19 cellular contexts compared by ENCODE assay signal in the genomic region with DNA sequence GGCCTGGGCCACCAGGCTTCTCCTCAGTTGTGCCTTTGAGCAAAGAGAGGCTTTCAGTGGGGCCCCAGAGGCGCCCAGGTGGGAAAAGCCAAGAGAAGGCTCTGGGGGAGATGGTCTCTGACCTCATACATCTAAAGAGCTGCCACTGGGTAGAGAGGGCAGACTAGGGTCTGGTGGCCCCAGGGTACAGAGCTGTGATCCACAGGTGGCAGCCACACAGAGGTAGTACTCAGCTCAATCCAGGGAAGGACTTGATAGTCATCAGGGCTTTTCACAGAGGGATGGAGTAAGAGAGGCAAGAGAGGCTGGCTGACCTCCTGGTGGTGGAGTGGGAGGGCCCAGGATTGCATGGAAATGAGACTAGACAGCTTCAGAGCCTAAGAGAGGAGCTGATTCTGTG. TPM values are rescaled to one million over a fixed set of nuclear protein-coding genes. Genes with fewer than 3 reads are reported as not detected.
DNase-seq lines count a peak whose midpoint lies in the region; ATAC-seq and TF ChIP-seq lines count a peak whose summit lies in the region.
"Had no signal": no experiment of that assay in that cellular context is flagged by ENCODE, and none has a peak within 500 bp of the region (broad histone marks: within the 10 kb centered on the region; RNA-seq: fewer than 3 reads in every experiment).

No MANE protein-coding gene starts in this region.

- no peaks in the 10 kb centered on the region for H3K9me3 ChIP-seq in HEK293 (ENCODE audit: control insufficient read depth, insufficient read depth, low read depth, low read length)
- H3K9me3 ChIP-seq: BLaER1, Caco-2, HAP-1 had no signal

- TF ChIP-seq CTCF in HEK293 (tag by site-specific recombination; IDR thresholded peaks at IDR 0.05) (no peak), choroid plexus epithelial cell (conservative IDR thresholded peaks at IDR 0.05; ENCODE audit: low read depth, low read length) (peak; percentile 26), endothelial cell (IDR thresholded peaks at IDR 0.05; ENCODE audit: unreplicated experiment) (no peak)

- H3K4me1 Mint-ChIP-seq in activated T-helper 17 cell treated with anti-CD3 and anti-CD28 coated beads, Interleukin-2, amount 50 U/mL, for 72 hours = no peaks in the 10 kb centered on the region
- H3K4me1 Mint-ChIP-seq in endothelial cell (ENCODE audit: unreplicated experiment) = peaks cover 4% of the 10 kb centered on the region
- H3K4me1 Mint-ChIP-seq: B cell; CD4-positive, CD25-positive, alpha-beta regulatory T cell had no signal

- H3K18ac ChIP-seq in mesendoderm (ENCODE audit: low read length) = no peak overlapping the region

- H3K9me3 Mint-ChIP-seq in activated T-helper 17 cell treated with anti-CD3 and anti-CD28 coated beads, Interleukin-2, amount 50 U/mL, for 72 hours = no peaks in the 10 kb centered on the region
- no peaks in the 10 kb centered on the region for H3K9me3 Mint-ChIP-seq in endothelial cell (ENCODE audit: unreplicated experiment)
- H3K9me3 Mint-ChIP-seq: CD4-positive, CD25-positive, alpha-beta regulatory T cell; CD8-positive, alpha-beta T cell had no signal

- H3K4ac ChIP-seq in mesendoderm (ENCODE audit: low read depth, low read length) = no peak overlapping the region

- peak; percentile 12 for DNase-seq in amniotic epithelial cell (ENCODE audit: low read depth)
- peak; percentile 19 for DNase-seq in choroid plexus epithelial cell (ENCODE audit: low read depth)
- DNase-seq in mesendoderm = peak; percentile 7
- no peak for DNase-seq in endothelial cell (ENCODE audit: low spot score)
- DNase-seq: Caco-2; CD4-positive, CD25-positive, alpha-beta regulatory T cell; CD8-positive, alpha-beta T cell; DMS153; DND-41; GOT3 had no signal

- H4K8ac ChIP-seq in mesendoderm (ENCODE audit: low read depth, low read length) = no peak overlapping the region

- H3K4me3 Mint-ChIP-seq in activated T-helper 17 cell treated with anti-CD3 and anti-CD28 coated beads, Interleukin-2, amount 50 U/mL, for 72 hours = no peak overlapping the region
- H3K4me3 Mint-ChIP-seq in endothelial cell (ENCODE audit: unreplicated experiment) = no peak overlapping the region
- H3K4me3 Mint-ChIP-seq: B cell; CD4-positive, CD25-positive, alpha-beta regulatory T cell; CD8-positive, alpha-beta T cell had no signal

- no peak overlapping the region for H3K9ac ChIP-seq in mesendoderm (ENCODE audit: low read length)
- H3K9ac ChIP-seq: BLaER1 had no signal

- H3K23ac ChIP-seq in mesendoderm (ENCODE audit: low read length) = no peak overlapping the region

- no CpG with 5 or more reads among the region's 1 CpG for WGBS in mesendoderm (ENCODE audit: extremely low coverage, insufficient coverage, low lambda C conversion rate)

- no peak overlapping the region for H3K27ac Mint-ChIP-seq in activated T-helper 17 cell treated with anti-CD3 and anti-CD28 coated beads, Interleukin-2, amount 50 U/mL, for 72 hours
- no peak overlapping the region for H3K27ac Mint-ChIP-seq in endothelial cell (ENCODE audit: unreplicated experiment)
- H3K27ac Mint-ChIP-seq: B cell; CD8-positive, alpha-beta T cell had no signal

- H3K4me1 ChIP-seq in HEK293 (ENCODE audit: control insufficient read depth, insufficient read depth, low read length) = no peaks in the 10 kb centered on the region
- peaks cover 3% of the 10 kb centered on the region for H3K4me1 ChIP-seq in mesendoderm (ENCODE audit: control insufficient read depth, low read depth, low read length)
- H3K4me1 ChIP-seq: Caco-2 had no signal

- CTCF ChIA-PET in HEK293 (lab: Yijun Ruan, JAX) = interaction anchor here (0.5 to 8.5 kb wide), 12 partner anchors 29 to 1022 kb away, joined by 3 to 137 read pairs (median 6); partner anchors contain the start of gene EFNB1

- H3K36me3 ChIP-seq in HEK293 (ENCODE audit: control insufficient read depth in 2 of 2, insufficient read depth in 1 of 2, low read length in 2 of 2) (no peaks in the 10 kb centered on the region), mesendoderm (ENCODE audit: control insufficient read depth, insufficient read depth, low read length) (no peaks in the 10 kb centered on the region)
- H3K36me3 ChIP-seq: BLaER1 had no signal

- H2BK15ac ChIP-seq in mesendoderm (replicated peaks; ENCODE audit: low read depth) = no peak overlapping the region

- no peak overlapping the region for H4K5ac ChIP-seq in mesendoderm (ENCODE audit: low read length)

- H3K4me3 ChIP-seq in HEK293 (ENCODE audit: low read depth, low read length) (no peak overlapping the region), choroid plexus epithelial cell (ENCODE audit: low read depth, low read length) (no peak overlapping the region), mesendoderm (ENCODE audit: low read length) (no peak overlapping the region)
- H3K4me3 ChIP-seq: BLaER1, GM12878, HAP-1 had no signal

- POLR2A ChIA-PET in HEK293 (lab: Yijun Ruan, JAX) = interaction anchor here (1.0 to 3.9 kb wide), 2 partner anchors 390 to 396 kb away, joined by 3 to 34 read pairs; partner anchors contain the start of gene EFNB1

- H3K27me3 Mint-ChIP-seq in activated T-helper 17 cell treated with anti-CD3 and anti-CD28 coated beads, Interleukin-2, amount 50 U/mL, for 72 hours = no peaks in the 10 kb centered on the region
- H3K27me3 Mint-ChIP-seq in endothelial cell (ENCODE audit: unreplicated experiment) = peaks cover 1% of the 10 kb centered on the region
- H3K27me3 Mint-ChIP-seq: CD4-positive, CD25-positive, alpha-beta regulatory T cell had no signal

- H3K27me3 ChIP-seq in mesendoderm (ENCODE audit: insufficient read depth, low read length, poor library complexity) = no peaks in the 10 kb centered on the region

- H2AK5ac ChIP-seq in mesendoderm (ENCODE audit: low read length) = no peak overlapping the region

- H2BK5ac ChIP-seq in mesendoderm (ENCODE audit: low read length) = no peak overlapping the region

- H2BK120ac ChIP-seq in mesendoderm (ENCODE audit: low read depth, low read length) = no peak overlapping the region

- no peaks in the 10 kb centered on the region for H3K79me1 ChIP-seq in mesendoderm (ENCODE audit: low read length)

- H3K79me2 ChIP-seq in mesendoderm (ENCODE audit: control insufficient read depth, insufficient read depth, low read length) = no peaks in the 10 kb centered on the region

- H3K36me3 Mint-ChIP-seq in activated T-helper 17 cell treated with anti-CD3 and anti-CD28 coated beads, Interleukin-2, amount 50 U/mL, for 72 hours (ENCODE audit: low read depth) = no peaks in the 10 kb centered on the region
- no peaks in the 10 kb centered on the region for H3K36me3 Mint-ChIP-seq in endothelial cell (ENCODE audit: low read depth, unreplicated experiment)
- H3K36me3 Mint-ChIP-seq: CD4-positive, CD25-positive, alpha-beta regulatory T cell; CD8-positive, alpha-beta T cell had no signal

- H3K4me2 ChIP-seq in mesendoderm (ENCODE audit: low read length) = no peak overlapping the region
- H3K4me2 ChIP-seq: BLaER1 had no signal

- H3K27ac ChIP-seq in HEK293 (ENCODE audit: extremely low read depth, low read depth, low read length) (no peak overlapping the region), mesendoderm (ENCODE audit: low read depth, low read length) (no peak overlapping the region)
- H3K27ac ChIP-seq: BLaER1, C4-2B had no signal

- H3K56ac ChIP-seq in mesendoderm (ENCODE audit: low read length) = no peak overlapping the region

- ATAC-seq in activated T-helper 17 cell treated with anti-CD3 and anti-CD28 coated beads, Interleukin-2, amount 50 U/mL, for 72 hours (replicated peaks) = no peak
- ATAC-seq in GM21447 (IDR thresholded peaks at IDR 0.05; ENCODE audit: unreplicated experiment) (no peak), GM19455 (IDR thresholded peaks at IDR 0.05; ENCODE audit: unreplicated experiment) (no peak)
- ATAC-seq: CD8-positive, alpha-beta T cell; GM12878 had no signal

TF ChIP-seq in HEK293, 187 proteins besides CTCF, POLR2A, EP300 and RAD21:
- TF ChIP-seq SCRT2 (tag by site-specific recombination; IDR thresholded peaks at IDR 0.05) (peak; percentile 55; the same call in 1 of the 2 replicates), ZIC2 (tag by site-specific recombination; IDR thresholded peaks at IDR 0.05) (peak; percentile 67), SCRT1 (tag by site-specific recombination; IDR thresholded peaks at IDR 0.05; ENCODE audit: borderline replicate concordance) (peak; percentile 56; the same call in 1 of the 2 replicates)
- TF ChIP-seq, protein P1, sequence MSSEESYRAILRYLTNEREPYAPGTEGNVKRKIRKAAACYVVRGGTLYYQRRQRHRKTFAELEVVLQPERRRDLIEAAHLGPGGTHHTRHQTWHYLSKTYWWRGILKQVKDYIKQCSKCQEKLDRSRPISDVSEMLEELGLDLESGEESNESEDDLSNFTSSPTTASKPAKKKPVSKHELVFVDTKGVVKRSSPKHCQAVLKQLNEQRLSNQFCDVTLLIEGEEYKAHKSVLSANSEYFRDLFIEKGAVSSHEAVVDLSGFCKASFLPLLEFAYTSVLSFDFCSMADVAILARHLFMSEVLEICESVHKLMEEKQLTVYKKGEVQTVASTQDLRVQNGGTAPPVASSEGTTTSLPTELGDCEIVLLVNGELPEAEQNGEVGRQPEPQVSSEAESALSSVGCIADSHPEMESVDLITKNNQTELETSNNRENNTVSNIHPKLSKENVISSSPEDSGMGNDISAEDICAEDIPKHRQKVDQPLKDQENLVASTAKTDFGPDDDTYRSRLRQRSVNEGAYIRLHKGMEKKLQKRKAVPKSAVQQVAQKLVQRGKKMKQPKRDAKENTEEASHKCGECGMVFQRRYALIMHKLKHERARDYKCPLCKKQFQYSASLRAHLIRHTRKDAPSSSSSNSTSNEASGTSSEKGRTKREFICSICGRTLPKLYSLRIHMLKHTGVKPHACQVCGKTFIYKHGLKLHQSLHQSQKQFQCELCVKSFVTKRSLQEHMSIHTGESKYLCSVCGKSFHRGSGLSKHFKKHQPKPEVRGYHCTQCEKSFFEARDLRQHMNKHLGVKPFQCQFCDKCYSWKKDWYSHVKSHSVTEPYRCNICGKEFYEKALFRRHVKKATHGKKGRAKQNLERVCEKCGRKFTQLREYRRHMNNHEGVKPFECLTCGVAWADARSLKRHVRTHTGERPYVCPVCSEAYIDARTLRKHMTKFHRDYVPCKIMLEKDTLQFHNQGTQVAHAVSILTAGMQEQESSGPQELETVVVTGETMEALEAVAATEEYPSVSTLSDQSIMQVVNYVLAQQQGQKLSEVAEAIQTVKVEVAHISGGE (tag by site-specific recombination; conservative IDR thresholded peaks at IDR 0.05; ENCODE audit: low read depth) = no peak

RNA-seq across cellular contexts. Expression of gene PJA1, which starts 53.2 kb away (rescaled TPM):
- polyA plus RNA-seq in mesendoderm (2013, experiment 1 of 2) = 40.2 TPM
- 43.1 TPM for polyA plus RNA-seq in mesendoderm (2013, experiment 2 of 2)
- total RNA-seq in activated T-helper 17 cell treated with anti-CD3 and anti-CD28 coated beads, Interleukin-2, amount 50 U/mL, for 72 hours = 10 to 100 TPM; 13.6 to 21.3 TPM
- 11.3 TPM for total RNA-seq in endothelial cell (ENCODE audit: unreplicated experiment)
